8 cellular contexts compared by ENCODE assay signal in the genomic region with DNA sequence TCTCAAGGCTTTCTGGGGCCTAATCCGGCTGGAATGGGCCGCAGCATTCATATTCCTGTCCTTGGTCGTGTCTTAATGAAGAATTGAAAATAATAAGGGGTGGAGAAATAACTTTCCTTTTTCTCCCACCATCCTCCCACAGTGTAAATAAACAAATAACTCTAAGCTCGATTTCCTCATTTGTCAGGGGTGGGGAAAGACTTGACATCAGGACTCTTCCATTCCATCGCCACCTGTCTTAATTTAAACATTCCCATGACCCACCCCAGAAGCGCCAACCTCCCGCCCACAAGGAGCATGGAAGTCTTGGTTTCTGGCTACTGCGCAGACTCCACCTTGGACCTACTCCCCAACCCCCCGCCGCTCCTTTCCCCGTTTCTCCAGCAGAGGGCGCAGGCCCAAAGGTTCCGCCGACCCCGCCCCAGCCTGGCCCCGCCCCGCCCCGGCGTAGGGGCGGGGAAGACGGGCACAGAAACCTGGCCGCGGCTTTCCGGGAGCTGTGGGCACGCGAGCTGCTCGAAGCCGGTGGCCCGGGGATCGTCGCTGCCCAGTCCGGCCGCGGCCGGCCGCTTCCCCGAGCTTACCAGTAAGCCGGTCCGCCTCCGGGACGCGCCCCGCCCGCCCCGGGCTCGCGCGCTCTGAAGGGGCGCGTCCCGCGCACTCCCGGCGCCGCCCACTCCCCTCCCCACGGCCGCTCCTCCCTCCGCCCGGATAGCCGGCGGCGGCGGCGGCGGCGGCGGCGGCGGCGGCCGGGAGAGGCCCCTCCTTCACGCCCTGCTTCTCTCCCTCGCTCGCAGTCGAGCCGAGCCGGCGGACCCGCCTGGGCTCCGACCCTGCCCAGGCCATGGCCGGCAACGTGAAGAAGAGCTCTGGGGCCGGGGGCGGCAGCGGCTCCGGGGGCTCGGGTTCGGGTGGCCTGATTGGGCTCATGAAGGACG. TPM values are rescaled to one million over a fixed set of nuclear protein-coding genes. Genes with fewer than 3 reads are reported as not detected.
A peak's percentile ranks its signal among the peaks of the same experiment; 100 is the strongest.
DNase-seq lines count a peak whose midpoint lies in the region; ATAC-seq and TF ChIP-seq lines count a peak whose summit lies in the region.

A gene (plus strand): TSS at position 766 of the 938 bp plus-strand sequence. CDS start 79 bp downstream, at position 845.

- H3K9me3 ChIP-seq in esophagus squamous epithelium = no peaks in the 10 kb centered on the region

- peak within 1 kb of the TSS; percentile 85 to 99 (median 96) for H3K4me3 ChIP-seq in esophagus squamous epithelium

- no peaks in the 10 kb centered on the region for H3K27me3 ChIP-seq in esophagus squamous epithelium

- in situ Hi-C loops in KBM-7 (cut with MboI; ENCODE audit: low pct_unique_long_range_greater_than_20kb, low sequenced_read_pairs) = no loop called here

- H3K4me1 ChIP-seq in esophagus squamous epithelium = peaks cover 16 to 48% (median 16%) of the 10 kb centered on the region in 3 donors

- ATAC-seq in GM21619 (IDR thresholded peaks at IDR 0.05; ENCODE audit: unreplicated experiment) = peak; percentile 79

- peak within 1 kb of the TSS; percentile 95 to 99 (median 98) for H3K27ac ChIP-seq in esophagus squamous epithelium

- peak; percentile 91 to 98 (median 93) for TF ChIP-seq CTCF in esophagus squamous epithelium (IDR thresholded peaks at IDR 0.05)

- intact Hi-C loops in esophagus squamous epithelium (cut with DNase I) = loop anchor here (5.0 to 10.0 kb wide), 2 partner anchors 89 to 116 kb away; no protein-coding TSS in a partner anchor

- peak; percentile 78 for DNase-seq in DMS53 treated with DMSO at 0.1 percent for 48 hours (lab: John Stamatoyannopoulos, UW; ENCODE audit: unreplicated experiment)
- DNase-seq in KBM-7 = peak; percentile 83
- peak; percentile 99 to 100 for DNase-seq in activated T-cell treated with anti-CD3 and anti-CD28 coated beads, Interleukin-2, amount 50 U/mL, for 48 hours
- DNase-seq in esophagus squamous epithelium (lab: John Stamatoyannopoulos, UW) = peak; percentile 65
- peak; percentile 94 for DNase-seq in myocyte (ENCODE audit: low read depth)
- DNase-seq in stimulated activated CD8-positive, alpha-beta memory T cell treated with anti-CD3 and anti-CD28 coated beads, Interleukin-7, amount 100 ng/mL, for 4 hours (ENCODE audit: low read depth in 2 of 2) = peak; percentile 90 to 92

- WGBS in esophagus squamous epithelium, 2 donors = 0 to 2% methylated on average over 8 to 9 of the region's 89 CpGs

- no peaks in the 10 kb centered on the region for H3K36me3 ChIP-seq in esophagus squamous epithelium

- TF ChIP-seq POLR2A in esophagus squamous epithelium (IDR thresholded peaks at IDR 0.05) = peak in 1 of 4 donors; percentile 79

TF ChIP-seq in PFSK-1, 5 proteins besides CTCF, POLR2A, EP300 and RAD21:
- TF ChIP-seq SIN3A (IDR thresholded peaks at IDR 0.05; ENCODE audit: borderline replicate concordance, insufficient read depth, low read length) (no peak), TAF1 (IDR thresholded peaks at IDR 0.05; ENCODE audit: borderline replicate concordance, insufficient read depth, low read length) (peak; percentile 12; the same call in 1 of the 2 replicates), FOXP2 (optimal IDR thresholded peaks at IDR 0.05; ENCODE audit: borderline replicate concordance, extremely low read depth, extremely low read length, insufficient read depth) (no peak), POLR2AphosphoS5 (IDR thresholded peaks at IDR 0.05; ENCODE audit: low read depth, low read length) (peak; percentile 29; the same call in 1 of the 2 replicates)
- TF ChIP-seq, protein P1, sequence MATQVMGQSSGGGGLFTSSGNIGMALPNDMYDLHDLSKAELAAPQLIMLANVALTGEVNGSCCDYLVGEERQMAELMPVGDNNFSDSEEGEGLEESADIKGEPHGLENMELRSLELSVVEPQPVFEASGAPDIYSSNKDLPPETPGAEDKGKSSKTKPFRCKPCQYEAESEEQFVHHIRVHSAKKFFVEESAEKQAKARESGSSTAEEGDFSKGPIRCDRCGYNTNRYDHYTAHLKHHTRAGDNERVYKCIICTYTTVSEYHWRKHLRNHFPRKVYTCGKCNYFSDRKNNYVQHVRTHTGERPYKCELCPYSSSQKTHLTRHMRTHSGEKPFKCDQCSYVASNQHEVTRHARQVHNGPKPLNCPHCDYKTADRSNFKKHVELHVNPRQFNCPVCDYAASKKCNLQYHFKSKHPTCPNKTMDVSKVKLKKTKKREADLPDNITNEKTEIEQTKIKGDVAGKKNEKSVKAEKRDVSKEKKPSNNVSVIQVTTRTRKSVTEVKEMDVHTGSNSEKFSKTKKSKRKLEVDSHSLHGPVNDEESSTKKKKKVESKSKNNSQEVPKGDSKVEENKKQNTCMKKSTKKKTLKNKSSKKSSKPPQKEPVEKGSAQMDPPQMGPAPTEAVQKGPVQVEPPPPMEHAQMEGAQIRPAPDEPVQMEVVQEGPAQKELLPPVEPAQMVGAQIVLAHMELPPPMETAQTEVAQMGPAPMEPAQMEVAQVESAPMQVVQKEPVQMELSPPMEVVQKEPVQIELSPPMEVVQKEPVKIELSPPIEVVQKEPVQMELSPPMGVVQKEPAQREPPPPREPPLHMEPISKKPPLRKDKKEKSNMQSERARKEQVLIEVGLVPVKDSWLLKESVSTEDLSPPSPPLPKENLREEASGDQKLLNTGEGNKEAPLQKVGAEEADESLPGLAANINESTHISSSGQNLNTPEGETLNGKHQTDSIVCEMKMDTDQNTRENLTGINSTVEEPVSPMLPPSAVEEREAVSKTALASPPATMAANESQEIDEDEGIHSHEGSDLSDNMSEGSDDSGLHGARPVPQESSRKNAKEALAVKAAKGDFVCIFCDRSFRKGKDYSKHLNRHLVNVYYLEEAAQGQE (IDR thresholded peaks at IDR 0.05; ENCODE audit: insufficient read depth in 1 of 2, low read depth in 2 of 2, low read length in 2 of 2) = no peak

RNA-seq across cellular contexts. Expression of the gene that starts here (rescaled TPM):
- 6.8 TPM for polyA plus RNA-seq in PFSK-1 (2012; ENCODE audit: insufficient read length, low read depth)
- 10 to 100 TPM in 3 of 4 donors, 1 to 10 TPM in 1; 9.9 to 14.2 (median 12.4) TPM for total RNA-seq in esophagus squamous epithelium
- 8.2 and 9.1 TPM in 2 replicates for total RNA-seq in myocyte
- 6.6 TPM for polyA plus RNA-seq in myocyte (2012)

Comparison
In these comparisons a context has a peak if more than half of its experiments do, and no peak if none do; other contexts are left out.
1. Peak in every context shown above with its lines: DNase-seq, ATAC-seq, H3K4me3 ChIP-seq and H3K27ac ChIP-seq.